Comparison of ENCODE assay signal across 26 cellular contexts in genomic region chr10:77311186-77311585, GRCh38.
DNase-seq lines count a peak whose midpoint lies in the region; ATAC-seq, FAIRE-seq and TF ChIP-seq lines count a peak whose summit lies in the region.
"Had no signal": no experiment of that assay in that cellular context is flagged by ENCODE, and none has a peak within 500 bp of the region (broad histone marks: within the 10 kb centered on the region; RNA-seq: fewer than 3 reads in every experiment).

No MANE protein-coding gene starts in this region.

- no peak for TF ChIP-seq EP300 in GM12878 (IDR thresholded peaks at IDR 0.05; ENCODE audit: borderline replicate concordance in 1 of 2, control insufficient read depth in 1 of 2, low read depth in 2 of 2, low read length in 2 of 2)

- FAIRE-seq in GM12878 (lab: Jason Lieb, UNC), result no peak
- FAIRE-seq: G401.6, RCC 7860 had no signal

- H3K27ac ChIP-seq in GM12878 (ENCODE audit: control insufficient read depth, insufficient read depth), result no peak overlapping the region
- peak overlapping the region; percentile 47 to 65 for H3K27ac ChIP-seq in thoracic aorta
- H3K27ac ChIP-seq: epithelial cell of prostate had no signal

- no peaks in the 10 kb centered on the region for H3K79me2 ChIP-seq in GM12878 (ENCODE audit: control insufficient read depth, insufficient read depth, low read length)

- no peaks in the 10 kb centered on the region for H4K20me1 ChIP-seq in GM12878 (ENCODE audit: control insufficient read depth, insufficient read depth)

- H3K4me3 ChIP-seq in GM12878 (no peak overlapping the region), thoracic aorta (no peak overlapping the region)
- H3K4me3 ChIP-seq: mucosa of descending colon, prostate gland, stomach had no signal

- 17% methylated on average over 2 of the region's 2 CpGs for WGBS in GM12878 (ENCODE audit: insufficient coverage, insufficient replicate concordance, low lambda C conversion rate, missing lambda C conversion rate)

- H3K4me1 ChIP-seq in GM12878 (ENCODE audit: control insufficient read depth, insufficient read depth, low read length) (no peaks in the 10 kb centered on the region), thoracic aorta (ENCODE audit: control insufficient read depth in 1 of 2, low read depth in 2 of 2) (peaks cover 16 to 50% of the 10 kb centered on the region in 2 donors)

- TF ChIP-seq POLR2A in GM12878 (IDR thresholded peaks at IDR 0.05; ENCODE audit: low read depth, low read length), result no peak

- RAD21 ChIA-PET in GM12878 (lab: Charles Lee; ENCODE audit: unreplicated experiment), result no interaction called here

- no peak overlapping the region for H2AFZ ChIP-seq in GM12878 (ENCODE audit: control insufficient read depth, low read depth, low read length)

- CTCF ChIA-PET in GM12878 (lab: Yijun Ruan, JAX) (no interaction called here), HEK293T (lab: Yijun Ruan, JAX) (no interaction called here)

- no peak for TF ChIP-seq CTCF in GM12878 (IDR thresholded peaks at IDR 0.05 in 2 of 3, conservative IDR thresholded peaks at IDR 0.05 in 1 of 3; ENCODE audit: control insufficient read depth in 2 of 3, extremely low read depth in 1 of 3, insufficient read depth in 1 of 3, low read depth in 3 of 3, low read length in 3 of 3)
- TF ChIP-seq CTCF in thoracic aorta (IDR thresholded peaks at IDR 0.05), result no peak

- in situ Hi-C loops in GM12878 (cut with MboI), result no loop called here

- no TSS peak for BruUV-seq in GM12878 (replicated peaks; lab: Mats Ljungman, UMichigan)

- no peaks in the 10 kb centered on the region for H3K36me3 ChIP-seq in GM12878 (ENCODE audit: control insufficient read depth in 2 of 2, insufficient read depth in 2 of 2, low read length in 1 of 2)
- H3K36me3 ChIP-seq in thoracic aorta, result no peaks in the 10 kb centered on the region
- H3K36me3 ChIP-seq: prostate gland, stomach had no signal

- intact Hi-C loops in GM12878 (cut with micrococcal nuclease; ENCODE audit: unreplicated experiment), result no loop called here

- POLR2A ChIA-PET in GM12878 (lab: Charles Lee) (interaction anchor here (1.0 kb wide), 1 partner anchor 13 kb away, joined by 3 read pairs; no protein-coding TSS in a partner anchor), HEK293T (lab: Yijun Ruan, JAX) (no interaction called here)

- TF ChIP-seq RAD21 in GM12878 (IDR thresholded peaks at IDR 0.05; ENCODE audit: insufficient read depth, low read depth, low read length), result no peak

- DNase-seq in NCI-H146 (lab: John Stamatoyannopoulos, UW) (peak; percentile 14), NCI-H146 treated with DMSO at 0.1 percent for 48 hours (lab: John Stamatoyannopoulos, UW; ENCODE audit: unreplicated experiment) (no peak), GM12878 (ENCODE audit: low read depth, low spot score) (no peak), left kidney (ENCODE audit: low read depth, low spot score) (peak; percentile 28), thoracic aorta (ENCODE audit: low spot score) (no peak), UCSD-AML1 (lab: John Stamatoyannopoulos, UW; ENCODE audit: unreplicated experiment) (no peak), GM19238 (ENCODE audit: insufficient read length, low spot score) (no peak), HEK293T (ENCODE audit: extremely low spot score) (no peak)
- DNase-seq: 8988T; activated CD4-positive, CD25-positive, alpha-beta regulatory T cell treated with anti-CD3 and anti-CD28 coated beads, Interleukin-2, amount 50 U/mL, for 72 hours; activated CD8-positive, alpha-beta T cell treated with anti-CD3 and anti-CD28 coated beads for 36 hours; activated effector memory CD4-positive, alpha-beta T cell treated with anti-CD3 and anti-CD28 coated beads, Interleukin-2, amount 50 U/mL, for 16 hours; activated naive CD8-positive, alpha-beta T cell treated with anti-CD3 and anti-CD28 coated beads, Interleukin-2, amount 10 ng/mL, durations not matched to agents 7 days and 5 days; CD4-positive, alpha-beta T cell; DMS153; GOT3; mucosa of descending colon; NCI-H1105; NCI-H2029 treated with DMSO at 0.1 percent for 48 hours; stimulated activated CD8-positive, alpha-beta memory T cell treated with anti-CD3 and anti-CD28 coated beads, Interleukin-4, amount 100 ng/mL, for 48 hours; stomach; T-cell had no signal

- no peak overlapping the region for H3K9ac ChIP-seq in GM12878 (ENCODE audit: control insufficient read depth, insufficient read depth, low read length)

- SMC1A ChIA-PET in GM12878 (lab: Charles Lee; ENCODE audit: uncharacterized antibody, unreplicated experiment), result no interaction called here

- ATAC-seq in GM12878 (no peak), thoracic aorta (ENCODE audit: insufficient number of reproducible peaks, low FRiP score, low read depth) (no peak)
- ATAC-seq: activated CD8-positive, alpha-beta T cell treated with anti-CD3 and anti-CD28 coated beads for 36 hours; mucosa of descending colon; T-cell had no signal

- no peaks in the 10 kb centered on the region for H3K9me3 ChIP-seq in GM12878 (replicated peaks; ENCODE audit: control insufficient read depth, insufficient read depth, low read length)
- no peaks in the 10 kb centered on the region for H3K9me3 ChIP-seq in thoracic aorta
- H3K9me3 ChIP-seq: mucosa of descending colon, prostate gland, stomach had no signal

- H3K27me3 ChIP-seq in GM12878 (replicated peaks in 1 of 2; ENCODE audit: control insufficient read depth in 2 of 2, insufficient read depth in 2 of 2, low read length in 1 of 2) (no peaks in the 10 kb centered on the region), thoracic aorta (replicated peaks; ENCODE audit: insufficient read depth) (no peaks in the 10 kb centered on the region)
- H3K27me3 ChIP-seq: stomach had no signal

- H3K4me2 ChIP-seq in GM12878 (ENCODE audit: control insufficient read depth, insufficient read depth), result no peak overlapping the region

TF ChIP-seq in GM12878, 131 proteins besides CTCF, POLR2A, EP300 and RAD21:
- TF ChIP-seq NR2C1 (IDR thresholded peaks at IDR 0.05) (no peak), CHD2 (IDR thresholded peaks at IDR 0.05; ENCODE audit: borderline replicate concordance, low read depth, low read length) (no peak), BMI1 (IDR thresholded peaks at IDR 0.05; ENCODE audit: borderline replicate concordance) (0 out of 2 replicates have a peak, but pooled peaks have one; percentile 38)

TF ChIP-seq in HEK293T, 16 proteins besides CTCF, POLR2A, EP300 and RAD21:
- no peak for TF ChIP-seq FOXA1 (IDR thresholded peaks at IDR 0.05)
- TF ChIP-seq ELF4 (IDR thresholded peaks at IDR 0.05), result no peak
- TF ChIP-seq BHLHE40 (IDR thresholded peaks at IDR 0.05; ENCODE audit: borderline replicate concordance), result no peak
- TF ChIP-seq NFRKB (IDR thresholded peaks at IDR 0.05), result no peak
- TF ChIP-seq PKNOX1 (IDR thresholded peaks at IDR 0.05), result no peak
- no peak for TF ChIP-seq HDGF (IDR thresholded peaks at IDR 0.05; ENCODE audit: borderline replicate concordance)
- no peak for TF ChIP-seq SP1 (IDR thresholded peaks at IDR 0.05)
- TF ChIP-seq TARDBP (IDR thresholded peaks at IDR 0.05), result no peak
- no peak for TF ChIP-seq L3MBTL2 (conservative IDR thresholded peaks at IDR 0.05)
- no peak for TF ChIP-seq ARNT (IDR thresholded peaks at IDR 0.05)
- TF ChIP-seq LEF1 (IDR thresholded peaks at IDR 0.05; ENCODE audit: borderline replicate concordance), result no peak
- TF ChIP-seq ZNF384 (IDR thresholded peaks at IDR 0.05), result no peak
- no peak for TF ChIP-seq FOXK2 (IDR thresholded peaks at IDR 0.05)
- no peak for TF ChIP-seq CTBP1 (IDR thresholded peaks at IDR 0.05; ENCODE audit: borderline replicate concordance)

Comparison
In these comparisons a context has a peak if more than half of its experiments do, and no peak if none do; other contexts are left out.
1. DNase-seq: peak in NCI-H146 (single experiment) and left kidney (single experiment); none in NCI-H146 treated with DMSO at 0.1 percent for 48 hours (single experiment), GM12878 (single experiment), thoracic aorta (single experiment), UCSD-AML1 (single experiment), GM19238 (single experiment) and HEK293T (single experiment).